8 cellular contexts compared by ENCODE assay signal in the genomic region with DNA sequence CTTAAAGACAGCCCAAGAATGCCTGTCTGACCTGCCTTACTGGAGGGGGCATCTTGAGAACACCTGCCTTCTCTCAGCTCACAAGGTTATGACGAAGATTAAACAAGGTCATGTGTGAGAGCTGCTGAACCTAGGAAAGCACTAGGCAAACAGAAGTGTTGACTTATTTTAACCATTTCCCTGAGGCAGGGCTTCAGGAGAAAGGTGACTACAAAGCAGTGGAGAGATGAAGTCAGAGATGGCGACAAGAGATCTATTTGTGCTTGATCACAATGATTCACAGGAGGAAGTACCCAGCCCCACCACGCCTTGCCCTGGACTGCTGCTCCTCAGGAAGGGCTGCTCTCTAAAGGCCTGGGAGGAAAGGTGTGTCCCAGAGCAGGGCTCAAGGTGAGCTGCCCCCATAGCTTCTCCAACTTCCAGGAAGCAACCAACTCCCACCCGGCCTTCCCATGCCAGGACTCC. TPM values are rescaled to one million over a fixed set of nuclear protein-coding genes. Genes with fewer than 3 reads are reported as not detected.
A peak's percentile ranks its signal among the peaks of the same experiment; 100 is the strongest.
DNase-seq lines count a peak whose midpoint lies in the region; ATAC-seq, FAIRE-seq and TF ChIP-seq lines count a peak whose summit lies in the region.

No MANE protein-coding gene starts in this region.

- H3K4me3 ChIP-seq in duodenal mucosa (ENCODE audit: low read depth in 1 of 2, low read length in 2 of 2) (no peak overlapping the region), pancreas (peak overlapping the region in 1 of 4 donors; percentile 1)

- TF ChIP-seq CTCF in pancreas (IDR thresholded peaks at IDR 0.05) = no peak

- intact Hi-C loops in pancreas (cut with DNase I) = no loop called here

- no peaks in the 10 kb centered on the region for H3K9me3 ChIP-seq in duodenal mucosa (ENCODE audit: control insufficient read depth in 1 of 2, low read length in 2 of 2)
- no peaks in the 10 kb centered on the region for H3K9me3 ChIP-seq in pancreas

- H3K27ac ChIP-seq in duodenal mucosa (ENCODE audit: low read depth, low read length) (no peak overlapping the region), pancreas (peak overlapping the region; percentile 52 to 83 (median 70))

- WGBS in pancreas, 2 donors = 31 to 34% methylated on average over 4 of the region's 4 CpGs

- H3K36me3 ChIP-seq in duodenal mucosa (ENCODE audit: control insufficient read depth in 1 of 2, insufficient read depth in 2 of 2, low read length in 2 of 2) = peaks cover 0 to 31% of the 10 kb centered on the region in 2 donors
- H3K36me3 ChIP-seq in pancreas = peaks cover 0 to 12% (median 0%) of the 10 kb centered on the region in 3 donors

- no peak for FAIRE-seq in pancreas (lab: Jason Lieb, UNC)

- H3K27me3 ChIP-seq in duodenal mucosa (ENCODE audit: control insufficient read depth in 1 of 2, insufficient read depth in 2 of 2, low read length in 2 of 2) = no peaks in the 10 kb centered on the region
- no peaks in the 10 kb centered on the region for H3K27me3 ChIP-seq in pancreas

- DNase-seq in DMS53 treated with DMSO at 0.1 percent for 48 hours (lab: John Stamatoyannopoulos, UW; ENCODE audit: unreplicated experiment) = peak; percentile 94
- peak; percentile 8 for DNase-seq in OCI-M1 (lab: John Stamatoyannopoulos, UW)
- DNase-seq in pancreas = peak in 5 of 6 donors; percentile 52 to 68 (median 66)
- DNase-seq in hepatic stellate cell (ENCODE audit: low spot score) = no peak
- DNase-seq in OCI-M2 (lab: John Stamatoyannopoulos, UW; ENCODE audit: unreplicated experiment) = no peak
- DNase-seq in NCI-H146 treated with DMSO at 0.1 percent for 48 hours (lab: John Stamatoyannopoulos, UW; ENCODE audit: unreplicated experiment) = no peak

- ATAC-seq in pancreas = peak; percentile 68 to 84 (median 76)
- ATAC-seq in GM18502 (IDR thresholded peaks at IDR 0.05; ENCODE audit: poor library complexity, unreplicated experiment) = no peak

- peak overlapping the region; percentile 2 to 8 for H3K9ac ChIP-seq in duodenal mucosa (ENCODE audit: low read depth in 1 of 2, low read length in 2 of 2)

- H3K4me1 ChIP-seq in duodenal mucosa (ENCODE audit: control insufficient read depth in 1 of 2, insufficient read depth in 2 of 2, low read length in 2 of 2) (peaks cover 21 to 50% of the 10 kb centered on the region in 2 donors), pancreas (peaks cover 37 to 55% (median 52%) of the 10 kb centered on the region in 3 donors)

RNA-seq across cellular contexts. Expression of a gene that starts 27.8 kb away (rescaled TPM):
- 10 to 100 TPM; 11.9 to 15.9 (median 13.8) TPM for total RNA-seq in pancreas
- 10 to 100 TPM in 1 of 2 donors, 1 to 10 TPM in 1; 7.0 to 11.9 TPM for polyA plus RNA-seq in pancreas

RNA-seq across cellular contexts. Expression of a gene that starts 34.9 kb away (rescaled TPM):
- 10 to 100 TPM in 1 of 6 donors, 1 to 10 TPM in 5; 3.9 to 16.4 (median 6.7) TPM for total RNA-seq in pancreas
- 10 to 100 TPM in 1 of 2 donors, 1 to 10 TPM in 1; 8.1 to 10.6 TPM for polyA plus RNA-seq in pancreas

Comparison
In these comparisons a context has a peak if more than half of its experiments do, and no peak if none do; other contexts are left out.
1. DNase-seq: peak in DMS53 treated with DMSO at 0.1 percent for 48 hours (single experiment), OCI-M1 (single experiment) and pancreas (5 of 6); none in hepatic stellate cell (single experiment), OCI-M2 (single experiment) and NCI-H146 treated with DMSO at 0.1 percent for 48 hours (single experiment).